In the genomic region with DNA sequence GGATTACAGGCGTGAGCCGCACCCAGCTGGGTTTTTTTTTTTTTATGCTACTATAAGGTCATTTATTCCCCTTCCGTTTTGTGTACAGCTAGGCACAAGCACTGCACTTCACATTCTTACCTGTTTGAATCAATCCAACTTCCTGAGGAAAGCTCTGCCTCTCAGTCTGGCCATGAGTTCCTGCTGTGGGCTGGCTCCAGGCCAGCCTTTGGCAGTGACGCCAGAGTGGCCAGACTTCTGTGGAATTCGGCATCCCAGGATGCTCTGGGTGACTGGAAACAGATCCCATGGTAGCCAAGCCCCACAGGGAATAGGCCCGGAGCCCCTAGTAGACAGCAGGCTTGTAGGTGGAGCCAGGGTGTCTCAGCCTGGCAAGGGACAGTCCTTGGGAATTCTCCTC, we compare ENCODE assay signal across 10 cellular contexts. TPM values are rescaled to one million over a fixed set of nuclear protein-coding genes. Genes with fewer than 3 reads are reported as not detected.
A peak's percentile ranks its signal among the peaks of the same experiment; 100 is the strongest.
DNase-seq lines count a peak whose midpoint lies in the region; ATAC-seq and TF ChIP-seq lines count a peak whose summit lies in the region.
"Had no signal": no experiment of that assay in that cellular context is flagged by ENCODE, and none has a peak within 500 bp of the region (broad histone marks: within the 10 kb centered on the region; RNA-seq: fewer than 3 reads in every experiment).

No MANE protein-coding gene starts in this region.

- peaks cover 14% of the 10 kb centered on the region for H3K4me1 ChIP-seq in ovary (ENCODE audit: insufficient read depth)

- no peaks in the 10 kb centered on the region for H3K27me3 Mint-ChIP-seq in type B pancreatic cell
- H3K27me3 Mint-ChIP-seq: effector memory CD8-positive, alpha-beta T cell had no signal

- no peak overlapping the region for H3K27ac Mint-ChIP-seq in type B pancreatic cell
- H3K27ac Mint-ChIP-seq: effector memory CD8-positive, alpha-beta T cell had no signal

- intact Hi-C loops in ovary (cut with DNase I), result loop anchor here in 1 of 4 donors (10.0 kb wide), 1 partner anchor 105 kb away; a partner anchor contains a TSS

- H3K4me1 Mint-ChIP-seq in type B pancreatic cell (ENCODE audit: unreplicated experiment), result no peaks in the 10 kb centered on the region

- no peak overlapping the region for H3K4me3 Mint-ChIP-seq in type B pancreatic cell
- H3K4me3 Mint-ChIP-seq: effector memory CD8-positive, alpha-beta T cell had no signal

- TF ChIP-seq CTCF in RWPE1 (conservative IDR thresholded peaks at IDR 0.05; ENCODE audit: low read depth) (no peak), epithelial cell of proximal tubule (conservative IDR thresholded peaks at IDR 0.05; ENCODE audit: low read depth, low read length) (no peak), ovary (IDR thresholded peaks at IDR 0.05) (no peak), type B pancreatic cell (conservative IDR thresholded peaks at IDR 0.05) (no peak), GM10266 (IDR thresholded peaks at IDR 0.05; ENCODE audit: control insufficient read depth, insufficient read depth, low read depth, missing control alignments) (no peak)

- H3K27ac ChIP-seq in RWPE1 (peak overlapping the region; percentile 10; the same call in 1 of the 2 replicates), ovary (no peak overlapping the region)
- H3K27ac ChIP-seq: SK-N-MC had no signal

- 67 to 75% (median 69%) methylated on average over 6 of the region's 6 CpGs for WGBS in ovary, 3 donors

- H3K27me3 ChIP-seq in ovary, result no peaks in the 10 kb centered on the region

- ATAC-seq in GM21786 (IDR thresholded peaks at IDR 0.05; ENCODE audit: unreplicated experiment), result no peak
- ATAC-seq in HG02981 (IDR thresholded peaks at IDR 0.05; ENCODE audit: unreplicated experiment), result no peak
- ATAC-seq: effector memory CD8-positive, alpha-beta T cell had no signal

- POLR2A ChIA-PET in RWPE1 (lab: Yijun Ruan, JAX; ENCODE audit: low non-redundant PET), result no interaction called here

- CTCF ChIA-PET in RWPE1 (lab: Yijun Ruan, JAX), result interaction anchor here (0.7 to 1.1 kb wide), 2 partner anchors 202 to 261 kb away, joined by 3 read pairs; no protein-coding TSS in a partner anchor

- H3K4me3 ChIP-seq in epithelial cell of proximal tubule (ENCODE audit: low read depth, low read length) (no peak overlapping the region), ovary (no peak overlapping the region)
- H3K4me3 ChIP-seq: SK-N-MC had no signal

- no peaks in the 10 kb centered on the region for H3K9me3 Mint-ChIP-seq in type B pancreatic cell
- H3K9me3 Mint-ChIP-seq: effector memory CD8-positive, alpha-beta T cell had no signal

- no peak for TF ChIP-seq POLR2A in ovary (IDR thresholded peaks at IDR 0.05)

- no peak for TF ChIP-seq EP300 in ovary (IDR thresholded peaks at IDR 0.05)

- no peaks in the 10 kb centered on the region for H3K36me3 Mint-ChIP-seq in type B pancreatic cell

- no peaks in the 10 kb centered on the region for H3K36me3 ChIP-seq in ovary

- DNase-seq in CD1c-positive myeloid dendritic cell (ENCODE audit: extremely low spot score), result peak; percentile 63
- no peak for DNase-seq in RWPE1 (ENCODE audit: low spot score)
- peak; percentile 69 for DNase-seq in epithelial cell of proximal tubule (ENCODE audit: low read depth)
- peak in 3 of 5 donors; percentile 43 to 58 (median 47) for DNase-seq in ovary
- DNase-seq in type B pancreatic cell (ENCODE audit: extremely low spot score, unreplicated experiment), result no peak
- DNase-seq in GM10266 (ENCODE audit: extremely low spot score), result no peak
- DNase-seq: effector memory CD8-positive, alpha-beta T cell had no signal

- no peaks in the 10 kb centered on the region for H3K9me3 ChIP-seq in ovary

RNA-seq across cellular contexts. Expression of a gene that starts 21.5 kb away (rescaled TPM):
- 0.22 and 0.35 TPM in 2 replicates for total RNA-seq in epithelial cell of proximal tubule
- 10 to 100 TPM in 1 of 7 donors, 1 to 10 TPM in 6; 1.1 to 11.8 (median 4.2) TPM for total RNA-seq in ovary
- polyA plus RNA-seq in ovary, result 1 to 10 TPM; 4.3 to 5.8 TPM
- 0.43 and 0.48 TPM in 2 replicates for total RNA-seq in type B pancreatic cell (ENCODE audit: low replicate concordance)

Comparison
In these comparisons a context has a peak if more than half of its experiments do, and no peak if none do; other contexts are left out.
1. DNase-seq: peak in CD1c-positive myeloid dendritic cell (single experiment), epithelial cell of proximal tubule (single experiment) and ovary (3 of 5); none in RWPE1 (single experiment), type B pancreatic cell (single experiment) and GM10266 (single experiment).